24 cellular contexts compared by ENCODE assay signal in genomic region chr19:44959691-44960090, GRCh38. TPM values are rescaled to one million over a fixed set of nuclear protein-coding genes. Genes with fewer than 3 reads are reported as not detected.
A peak's percentile ranks its signal among the peaks of the same experiment; 100 is the strongest.
DNase-seq lines count a peak whose midpoint lies in the region; ATAC-seq and TF ChIP-seq lines count a peak whose summit lies in the region.
"Had no signal": no experiment of that assay in that cellular context is flagged by ENCODE, and none has a peak within 500 bp of the region (broad histone marks: within the 10 kb centered on the region; RNA-seq: fewer than 3 reads in every experiment).

No MANE protein-coding gene starts in this region.

- peaks cover 49% of the 10 kb centered on the region for H3K79me2 ChIP-seq in mesendoderm (ENCODE audit: control insufficient read depth, insufficient read depth, low read length)

- CTCF ChIA-PET in CD4-positive, alpha-beta memory T cell (lab: Charles Lee; ENCODE audit: partially characterized antibody): no interaction called here

- H2BK120ac ChIP-seq in mesendoderm (ENCODE audit: low read depth, low read length): no peak overlapping the region

- peaks cover 43% of the 10 kb centered on the region for H3K79me1 ChIP-seq in mesendoderm (ENCODE audit: low read length)

- H3K27ac ChIP-seq in BLaER1 (no peak overlapping the region), mesendoderm (ENCODE audit: low read depth, low read length) (no peak overlapping the region), tibial artery (no peak overlapping the region)
- H3K27ac ChIP-seq in CD4-positive, alpha-beta memory T cell (ENCODE audit: low read depth, low read length): no peak overlapping the region
- H3K27ac ChIP-seq: esophagus squamous epithelium, parathyroid adenoma, sigmoid colon had no signal

- H4K5ac ChIP-seq in mesendoderm (ENCODE audit: low read length): no peak overlapping the region

- no peak overlapping the region for H2BK15ac ChIP-seq in mesendoderm (replicated peaks; ENCODE audit: low read depth)

- H2BK5ac ChIP-seq in mesendoderm (ENCODE audit: low read length): no peak overlapping the region

- no peak overlapping the region for H3K18ac ChIP-seq in mesendoderm (ENCODE audit: low read length)

- peaks cover 0 to 4% (median 0%) of the 10 kb centered on the region in 8 donors for H3K9me3 Mint-ChIP-seq in CD4-positive, alpha-beta memory T cell
- no peaks in the 10 kb centered on the region for H3K9me3 Mint-ChIP-seq in activated naive CD8-positive, alpha-beta T cell (ENCODE audit: low read depth)

- peak overlapping the region in 5 of 7 donors; percentile 24 to 75 (median 60) for H3K27ac Mint-ChIP-seq in CD4-positive, alpha-beta memory T cell
- peak overlapping the region; percentile 64 for H3K27ac Mint-ChIP-seq in activated naive CD8-positive, alpha-beta T cell

- H2AK5ac ChIP-seq in mesendoderm (ENCODE audit: low read length): no peak overlapping the region

- peaks cover 51% of the 10 kb centered on the region for H3K4me1 ChIP-seq in BLaER1
- H3K4me1 ChIP-seq in CD4-positive, alpha-beta memory T cell (ENCODE audit: insufficient read depth, low read length): peaks cover 32% of the 10 kb centered on the region
- no peaks in the 10 kb centered on the region for H3K4me1 ChIP-seq in mesendoderm (ENCODE audit: control insufficient read depth, low read depth, low read length)
- peaks cover 0 to 42% (median 28%) of the 10 kb centered on the region in 4 donors for H3K4me1 ChIP-seq in tibial artery

- H3K9ac ChIP-seq in BLaER1 (peak overlapping the region; percentile 67), mesendoderm (ENCODE audit: low read length) (no peak overlapping the region)
- H3K9ac ChIP-seq: parathyroid adenoma had no signal

- H3K4me2 ChIP-seq in BLaER1 (no peak overlapping the region), mesendoderm (ENCODE audit: low read length) (no peak overlapping the region)

- H3K36me3 Mint-ChIP-seq in CD4-positive, alpha-beta memory T cell: peaks cover 23 to 41% of the 10 kb centered on the region in 2 donors
- H3K36me3 Mint-ChIP-seq in activated naive CD8-positive, alpha-beta T cell: no peaks in the 10 kb centered on the region

- peaks cover 33 to 64% (median 43%) of the 10 kb centered on the region in 4 donors for H3K4me1 Mint-ChIP-seq in CD4-positive, alpha-beta memory T cell
- peaks cover 45% of the 10 kb centered on the region for H3K4me1 Mint-ChIP-seq in activated naive CD8-positive, alpha-beta T cell (ENCODE audit: low read depth)

- H4K8ac ChIP-seq in mesendoderm (ENCODE audit: low read depth, low read length): no peak overlapping the region

- no peaks in the 10 kb centered on the region for H3K27me3 ChIP-seq in BLaER1
- H3K27me3 ChIP-seq in CD4-positive, alpha-beta memory T cell (ENCODE audit: insufficient read depth, low read length): no peaks in the 10 kb centered on the region
- no peaks in the 10 kb centered on the region for H3K27me3 ChIP-seq in mesendoderm (ENCODE audit: insufficient read depth, low read length, poor library complexity)
- H3K27me3 ChIP-seq in tibial artery: peaks cover 0 to 3% of the 10 kb centered on the region in 2 donors
- H3K27me3 ChIP-seq: esophagus squamous epithelium, sigmoid colon, transverse colon had no signal

- H3K4me3 ChIP-seq in BLaER1 (no peak overlapping the region), mesendoderm (ENCODE audit: low read length) (no peak overlapping the region), tibial artery (no peak overlapping the region)
- no peak overlapping the region for H3K4me3 ChIP-seq in CD4-positive, alpha-beta memory T cell (ENCODE audit: low read length in 2 of 2)
- H3K4me3 ChIP-seq: esophagus squamous epithelium, sigmoid colon, transverse colon had no signal

- H4K20me1 ChIP-seq in BLaER1: peaks cover 81% of the 10 kb centered on the region

- ATAC-seq in Right ventricle myocardium superior (ENCODE audit: poor library complexity) (no peak), GM18867 (IDR thresholded peaks at IDR 0.05; ENCODE audit: unreplicated experiment) (no peak)

- TF ChIP-seq CTCF in tibial artery (IDR thresholded peaks at IDR 0.05): no peak

- no peak overlapping the region for H3K56ac ChIP-seq in mesendoderm (ENCODE audit: low read length)

- H3K4ac ChIP-seq in mesendoderm (ENCODE audit: low read depth, low read length): no peak overlapping the region

- POLR2A ChIA-PET in CD4-positive, alpha-beta memory T cell (lab: Charles Lee; ENCODE audit: partially characterized antibody): no interaction called here

- H3K9me3 ChIP-seq in BLaER1 (no peaks in the 10 kb centered on the region), tibial artery (no peaks in the 10 kb centered on the region)
- H3K9me3 ChIP-seq in CD4-positive, alpha-beta memory T cell (ENCODE audit: control insufficient read depth in 1 of 2, low read length in 2 of 2): no peaks in the 10 kb centered on the region
- H3K9me3 ChIP-seq: esophagus squamous epithelium, sigmoid colon, transverse colon had no signal

- H3K23ac ChIP-seq in mesendoderm (ENCODE audit: low read length): no peak overlapping the region

- DNase-seq in CD4-positive, alpha-beta memory T cell: no peak
- DNase-seq in mesendoderm (peak; percentile 52), Right ventricle myocardium superior (no peak), tibial artery (no peak)
- DNase-seq: activated CD4-positive, alpha-beta T cell treated with anti-CD3 and anti-CD28 coated beads for 1 hour; activated gamma-delta T cell treated with Interleukin-2 at 50 U/mL for 16 hours; COR-L47; effector CD8-positive, alpha-beta T cell; esophagus squamous epithelium; kidney glomerular epithelial cell; NCI-H1105 treated with DMSO at 0.1 percent for 48 hours; RPMI8226; sigmoid colon; stimulated activated naive CD4-positive, alpha-beta T cell; transverse colon had no signal

- H3K27me3 Mint-ChIP-seq in CD4-positive, alpha-beta memory T cell: no peaks in the 10 kb centered on the region
- no peaks in the 10 kb centered on the region for H3K27me3 Mint-ChIP-seq in activated naive CD8-positive, alpha-beta T cell

- intact Hi-C loops in CD4-positive, alpha-beta memory T cell (cut with micrococcal nuclease): loop anchor here (10.0 kb wide), 2 partner anchors 115 to 265 kb away; partner anchors contain the start of genes CEACAM16, GEMIN7 and ZNF296
- intact Hi-C loops in Right ventricle myocardium superior (cut with DNase I) (no loop called here), tibial artery (cut with DNase I; ENCODE audit: low total_unique reads) (loop anchor here (5.0 kb wide), 1 partner anchor 43 kb away; the partner anchor contains the start of gene RELB)

- H3K36me3 ChIP-seq in BLaER1 (peaks cover 64% of the 10 kb centered on the region), mesendoderm (ENCODE audit: control insufficient read depth, insufficient read depth, low read length) (peaks cover 1% of the 10 kb centered on the region), tibial artery (peaks cover 19 to 42% (median 42%) of the 10 kb centered on the region in 3 donors)
- H3K36me3 ChIP-seq in CD4-positive, alpha-beta memory T cell (ENCODE audit: insufficient read depth, low read length): peaks cover 17% of the 10 kb centered on the region

- peak overlapping the region in 1 of 8 donors; percentile 35 for H3K4me3 Mint-ChIP-seq in CD4-positive, alpha-beta memory T cell
- H3K4me3 Mint-ChIP-seq in activated naive CD8-positive, alpha-beta T cell: no peak overlapping the region

- no CpG with 5 or more reads among the region's 5 CpGs for WGBS in mesendoderm (ENCODE audit: extremely low coverage, insufficient coverage, low lambda C conversion rate)

RNA-seq across cellular contexts. Expression of gene CLPTM1, which starts 4.5 kb away (rescaled TPM):
- total RNA-seq in CD4-positive, alpha-beta memory T cell: 10 to 100 TPM; 85.1 to 86.4 TPM
- polyA plus RNA-seq in CD4-positive, alpha-beta memory T cell: 10 to 100 TPM; 16.6 to 27.5 TPM
- polyA plus RNA-seq in mesendoderm (2013, experiment 1 of 2): 74.4 TPM
- 74.1 TPM for polyA plus RNA-seq in mesendoderm (2013, experiment 2 of 2)
- 89.7 TPM for total RNA-seq in Right ventricle myocardium superior

RNA-seq across cellular contexts. Expression of gene APOC2, which starts 13.8 kb away (rescaled TPM):
- total RNA-seq in CD4-positive, alpha-beta memory T cell: under 1 TPM in 1 of 2 experiments, not detected in 1; 0.49 TPM
- polyA plus RNA-seq in CD4-positive, alpha-beta memory T cell: not detected
- 0.06 TPM for polyA plus RNA-seq in mesendoderm (2013, experiment 1 of 2)
- polyA plus RNA-seq in mesendoderm (2013, experiment 2 of 2): not detected
- total RNA-seq in Right ventricle myocardium superior: not detected
- total RNA-seq: Daoy, LHCN-M2, lung microvascular endothelial cell, NCI-H460, sigmoid colon had no signal

RNA-seq across cellular contexts. Expression of gene APOC4, which starts 17.7 kb away (rescaled TPM):
- not detected for total RNA-seq in CD4-positive, alpha-beta memory T cell
- polyA plus RNA-seq in CD4-positive, alpha-beta memory T cell: not detected
- not detected for polyA plus RNA-seq in mesendoderm (2013, experiment 1 of 2)
- not detected for polyA plus RNA-seq in mesendoderm (2013, experiment 2 of 2)
- total RNA-seq in Right ventricle myocardium superior: not detected
- total RNA-seq: cerebellum, Daoy, esophagus squamous epithelium, LHCN-M2, lung microvascular endothelial cell, NCI-H460, sigmoid colon, transverse colon had no signal
- polyA plus RNA-seq: sigmoid colon had no signal

RNA-seq across cellular contexts. Expression of gene RELB, which starts 41.6 kb away (rescaled TPM):
- 10 to 100 TPM; 38.8 to 39.8 TPM for total RNA-seq in CD4-positive, alpha-beta memory T cell
- polyA plus RNA-seq in CD4-positive, alpha-beta memory T cell: 10 to 100 TPM; 19.7 to 31.2 TPM
- 4.8 TPM for polyA plus RNA-seq in mesendoderm (2013, experiment 1 of 2)
- polyA plus RNA-seq in mesendoderm (2013, experiment 2 of 2): 4.7 TPM
- 2.9 TPM for total RNA-seq in Right ventricle myocardium superior

RNA-seq across cellular contexts. Expression of gene APOC1, which starts 45.3 kb away (rescaled TPM):
- total RNA-seq in CD4-positive, alpha-beta memory T cell: 1 to 10 TPM; 6.4 to 7.0 TPM
- not detected for polyA plus RNA-seq in CD4-positive, alpha-beta memory T cell
- polyA plus RNA-seq in mesendoderm (2013, experiment 1 of 2): 435 TPM
- polyA plus RNA-seq in mesendoderm (2013, experiment 2 of 2): 437 TPM
- total RNA-seq in Right ventricle myocardium superior: 1.00 TPM
